In the genomic region with DNA sequence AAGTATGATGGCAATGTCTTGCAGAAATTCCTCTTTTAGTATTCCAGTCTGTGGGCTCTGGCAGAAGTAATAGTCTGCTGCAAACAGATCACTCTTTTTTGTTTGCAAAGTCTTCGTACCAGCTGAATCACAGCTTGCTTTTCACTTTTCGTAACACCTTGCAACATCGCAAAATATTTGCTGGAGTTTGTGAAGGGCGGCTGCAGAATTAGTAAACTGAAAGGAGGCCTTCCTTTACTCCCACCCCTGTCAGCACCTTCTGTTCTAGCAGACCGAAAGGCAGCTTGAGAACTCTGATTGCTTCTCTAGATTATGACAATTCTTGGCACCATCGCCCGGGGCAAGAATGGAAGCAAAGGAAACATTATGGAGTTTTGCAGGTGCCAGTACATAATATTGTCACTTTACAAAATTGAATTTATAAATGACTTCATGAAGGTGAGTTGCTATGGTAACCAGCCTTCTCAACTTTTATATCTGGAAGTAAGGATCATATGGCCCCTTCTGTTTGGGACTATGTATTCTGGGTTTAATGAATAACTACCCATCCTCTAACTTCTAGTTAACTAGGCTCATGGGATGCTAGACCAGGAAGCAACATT, we compare ENCODE assay signal across 25 cellular contexts. TPM values are rescaled to one million over a fixed set of nuclear protein-coding genes. Genes with fewer than 3 reads are reported as not detected.
DNase-seq lines count a peak whose midpoint lies in the region; FAIRE-seq and TF ChIP-seq lines count a peak whose summit lies in the region.
"Had no signal": no experiment of that assay in that cellular context is flagged by ENCODE, and none has a peak within 500 bp of the region (broad histone marks: within the 10 kb centered on the region; RNA-seq: fewer than 3 reads in every experiment).

No MANE protein-coding gene starts in this region.

- H3K9ac ChIP-seq in astrocyte (ENCODE audit: low read length) (no peak overlapping the region), parathyroid adenoma (no peak overlapping the region)
- H3K9ac ChIP-seq: KMS-11 had no signal

- no peak overlapping the region for H3K4me3 Mint-ChIP-seq in astrocyte (ENCODE audit: unreplicated experiment)
- H3K4me3 Mint-ChIP-seq: CD4-positive, alpha-beta T cell; memory B cell; naive thymus-derived CD8-positive, alpha-beta T cell had no signal

- DNase-seq in AG20443 (ENCODE audit: low spot score) (peak; percentile 18), astrocyte (ENCODE audit: low read depth) (peak; percentile 33), fibroblast of pulmonary artery (ENCODE audit: low read depth) (peak; percentile 81), KG1 (lab: John Stamatoyannopoulos, UW) (no peak), Kasumi-1 (lab: John Stamatoyannopoulos, UW) (no peak), OCI-M2 (lab: John Stamatoyannopoulos, UW; ENCODE audit: unreplicated experiment) (no peak), NAMALWA (ENCODE audit: low spot score) (no peak)
- DNase-seq: activated CD4-positive, alpha-beta T cell treated with anti-CD3 and anti-CD28 coated beads, Interleukin-2, amount 50 U/mL, for 1 hour; activated gamma-delta T cell treated with Interleukin-2 at 50 U/mL for 16 hours; amniotic stem cell; CD4-positive, alpha-beta T cell; DMS79; hypothalamus; naive thymus-derived CD8-positive, alpha-beta T cell; NCI-H1092; NCI-H2107; NCI-H510A treated with DMSO at 0.1 percent for 48 hours; Right ventricle myocardium superior; small intestine; stimulated activated CD4-positive, alpha-beta T cell treated with anti-CD3 and anti-CD28 coated beads, Interleukin-2, amount 100 ng/mL, for 48 hours had no signal

- no peak overlapping the region for H3K27ac ChIP-seq in astrocyte (ENCODE audit: low read depth, low read length)
- H3K27ac ChIP-seq in parathyroid adenoma, result peak overlapping the region; percentile 80
- H3K27ac ChIP-seq: KMS-11 had no signal

- FAIRE-seq in astrocyte (lab: Jason Lieb, UNC), result no peak
- FAIRE-seq: keratinocyte, small intestine, TTC549 had no signal

- H3K36me3 Mint-ChIP-seq in astrocyte (ENCODE audit: low read depth, unreplicated experiment), result peaks cover 9% of the 10 kb centered on the region
- H3K36me3 Mint-ChIP-seq: memory B cell had no signal

- TF ChIP-seq CTCF in astrocyte (IDR thresholded peaks at IDR 0.05; ENCODE audit: insufficient read depth, low read depth, low read length), result no peak
- no peak for TF ChIP-seq CTCF in fibroblast of pulmonary artery (IDR thresholded peaks at IDR 0.05; ENCODE audit: low read length, missing control alignments)
- TF ChIP-seq CTCF in parathyroid adenoma (IDR thresholded peaks at IDR 0.05), result no peak

- no peaks in the 10 kb centered on the region for H3K36me3 ChIP-seq in astrocyte (ENCODE audit: insufficient read depth, low read length)
- H3K36me3 ChIP-seq in parathyroid adenoma (ENCODE audit: control insufficient read depth, insufficient read depth, low read length), result no peaks in the 10 kb centered on the region

- H3K4me3 ChIP-seq in astrocyte (ENCODE audit: insufficient read depth, low read depth, low read length) (no peak overlapping the region), fibroblast of pulmonary artery (replicated peaks; ENCODE audit: low read depth, low read length) (no peak overlapping the region), parathyroid adenoma (ENCODE audit: low read depth, low read length) (peak overlapping the region; percentile 9)

- H3K9me3 ChIP-seq in astrocyte (ENCODE audit: insufficient read depth, low read depth, low read length) (no peaks in the 10 kb centered on the region), parathyroid adenoma (ENCODE audit: control insufficient read depth, low read length) (no peaks in the 10 kb centered on the region)

- H3K79me2 ChIP-seq in astrocyte (ENCODE audit: insufficient read depth, low read length) (no peaks in the 10 kb centered on the region), parathyroid adenoma (no peaks in the 10 kb centered on the region)

- H3K27me3 Mint-ChIP-seq in astrocyte (ENCODE audit: low read depth, unreplicated experiment), result peaks cover 9% of the 10 kb centered on the region
- H3K27me3 Mint-ChIP-seq: CD4-positive, alpha-beta T cell; memory B cell; naive thymus-derived CD8-positive, alpha-beta T cell had no signal

- H3K27ac Mint-ChIP-seq in astrocyte (ENCODE audit: unreplicated experiment), result no peak overlapping the region
- H3K27ac Mint-ChIP-seq: CD4-positive, alpha-beta T cell; memory B cell had no signal

- peaks cover 4% of the 10 kb centered on the region for H3K9me3 Mint-ChIP-seq in astrocyte (ENCODE audit: unreplicated experiment)
- H3K9me3 Mint-ChIP-seq: CD4-positive, alpha-beta T cell; memory B cell had no signal

- H3K4me1 ChIP-seq in astrocyte (ENCODE audit: insufficient read depth, low read length) (peaks cover 16% of the 10 kb centered on the region), parathyroid adenoma (peaks cover 57% of the 10 kb centered on the region)

- H4K20me1 ChIP-seq in astrocyte (ENCODE audit: insufficient read depth, low read length), result no peaks in the 10 kb centered on the region

- H3K4me2 ChIP-seq in astrocyte (ENCODE audit: low read length), result no peak overlapping the region
- peak overlapping the region; percentile 46 for H3K4me2 ChIP-seq in parathyroid adenoma (ENCODE audit: low read length)
- H3K4me2 ChIP-seq: KMS-11 had no signal

- H2AFZ ChIP-seq in astrocyte (ENCODE audit: low read depth, low read length) (no peak overlapping the region), parathyroid adenoma (peak overlapping the region; percentile 57)

- H3K27me3 ChIP-seq in astrocyte (ENCODE audit: insufficient read depth, low read length), result no peaks in the 10 kb centered on the region
- H3K27me3 ChIP-seq in parathyroid adenoma (ENCODE audit: control insufficient read depth, insufficient read depth, low read length), result no peaks in the 10 kb centered on the region

- peaks cover 31% of the 10 kb centered on the region for H3K4me1 Mint-ChIP-seq in astrocyte (ENCODE audit: low read depth, unreplicated experiment)
- H3K4me1 Mint-ChIP-seq: memory B cell; naive thymus-derived CD8-positive, alpha-beta T cell had no signal

RNA-seq across cellular contexts. Expression of a gene that starts 31.2 kb away (rescaled TPM):
- total RNA-seq in astrocyte, result 17.2 and 18.5 TPM in 2 replicates

RNA-seq across cellular contexts. Expression of a gene that starts 31.4 kb away (rescaled TPM):
- total RNA-seq in astrocyte, result 21.0 and 21.4 TPM in 2 replicates

RNA-seq across cellular contexts. Expression of a gene that starts 50.9 kb away (rescaled TPM):
- 16.5 TPM in 2 replicates for total RNA-seq in astrocyte

Comparison
In these comparisons a context has a peak if more than half of its experiments do, and no peak if none do; other contexts are left out.
1. DNase-seq: peak in AG20443 (single experiment), astrocyte (single experiment) and fibroblast of pulmonary artery (single experiment); none in KG1 (single experiment), Kasumi-1 (0 of 2), OCI-M2 (single experiment) and NAMALWA (single experiment).